34 cellular contexts compared by ENCODE assay signal in the genomic region with DNA sequence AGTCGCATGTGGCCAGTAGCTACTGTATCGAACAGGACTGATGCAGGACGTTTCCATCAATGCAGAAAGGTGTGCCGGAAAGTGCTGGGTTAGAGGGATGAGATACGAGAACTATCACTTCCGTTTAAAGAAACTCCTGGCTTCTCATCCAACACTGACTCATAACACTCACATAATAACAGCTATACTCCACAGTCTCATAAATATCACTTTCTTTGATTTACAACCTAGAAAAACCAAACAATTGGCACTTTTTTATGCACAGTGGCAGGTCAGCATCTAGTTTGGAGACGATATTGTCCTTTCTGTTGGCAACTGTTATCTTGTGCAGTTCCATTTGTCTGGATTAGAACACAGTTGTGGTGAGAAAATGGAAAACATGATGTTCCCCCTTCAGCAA. TPM values are rescaled to one million over a fixed set of nuclear protein-coding genes. Genes with fewer than 3 reads are reported as not detected.
"Had no signal": no experiment of that assay in that cellular context is flagged by ENCODE, and none has a peak within 500 bp of the region (broad histone marks: within the 10 kb centered on the region; RNA-seq: fewer than 3 reads in every experiment).

No MANE protein-coding gene starts in this region.

- H3K27me3 ChIP-seq: adrenal gland, body of pancreas, cardiac muscle cell, colonic mucosa, esophagus squamous epithelium, gastroesophageal sphincter, heart right ventricle had no signal

- H3K4me1 ChIP-seq: adrenal gland, body of pancreas, colonic mucosa, esophagus squamous epithelium, gastroesophageal sphincter, heart right ventricle had no signal

- H3K9me3 ChIP-seq: adrenal gland, body of pancreas, colonic mucosa, esophagus squamous epithelium, gastroesophageal sphincter, heart right ventricle had no signal

- DNase-seq: activated CD4-positive, alpha-beta memory T cell treated with anti-CD3 and anti-CD28 coated beads for 36 hours; activated CD4-positive, alpha-beta T cell treated with anti-CD3 and anti-CD28 coated beads for 36 hours; activated CD4-positive, alpha-beta T cell treated with anti-CD3 and anti-CD28 coated beads, Interleukin-2, amount 10 ng/mL, durations not matched to agents 24 days and 14 days; activated CD4-positive, CD25-positive, alpha-beta regulatory T cell; activated CD4-positive, CD25-positive, alpha-beta regulatory T cell treated with anti-CD3 and anti-CD28 coated beads, Interleukin-2, amount 50 U/mL, for 72 hours; activated CD8-positive, alpha-beta memory T cell treated with anti-CD3 and anti-CD28 coated beads, Interleukin-2, amount 10 ng/mL, durations not matched to agents 7 days and 5 days; activated CD8-positive, alpha-beta memory T cell treated with anti-CD3 and anti-CD28 coated beads, Interleukin-2, amount 50 U/mL, for 4 hours; activated CD8-positive, alpha-beta T cell treated with anti-CD3 and anti-CD28 coated beads, Interleukin-2, amount 10 ng/mL, durations not matched to agents 7 days and 5 days; activated effector memory CD4-positive, alpha-beta T cell treated with anti-CD3 and anti-CD28 coated beads, Interleukin-2, amount 50 U/mL, for 16 hours; activated naive CD4-positive, alpha-beta T cell treated with anti-CD3 and anti-CD28 coated beads for 36 hours; activated naive CD8-positive, alpha-beta T cell treated with anti-CD3 and anti-CD28 coated beads for 36 hours; activated naive CD8-positive, alpha-beta T cell treated with anti-CD3 and anti-CD28 coated beads, Interleukin-2, amount 50 U/mL, for 24 hours; activated T-cell treated with anti-CD3 and anti-CD28 coated beads, Interleukin-2, amount 50 U/mL, for 1 hour; activated T-cell treated with anti-CD3 and anti-CD28 coated beads, Interleukin-2, amount 50 U/mL, for 48 hours; adrenal gland; amygdala; aorta; body of pancreas; central memory CD4-positive, alpha-beta T cell; cerebellar nuclear complex; colonic mucosa; effector CD8-positive, alpha-beta T cell; esophagus squamous epithelium; foreskin melanocyte; heart right ventricle; T-helper 2 cell had no signal

- ATAC-seq: activated CD4-positive, alpha-beta T cell treated with anti-CD3 and anti-CD28 coated beads for 36 hours; activated CD8-positive, alpha-beta memory T cell treated with anti-CD3 and anti-CD28 coated beads, Interleukin-2, amount 10 ng/mL, durations not matched to agents 7 days and 5 days; activated CD8-positive, alpha-beta T cell treated with anti-CD3 and anti-CD28 coated beads, Interleukin-2, amount 10 ng/mL, durations not matched to agents 7 days and 5 days; activated naive CD8-positive, alpha-beta T cell treated with anti-CD3 and anti-CD28 coated beads, Interleukin-2, amount 50 U/mL, for 24 hours; body of pancreas; gastroesophageal sphincter; heart right ventricle had no signal

- H3K4me3 ChIP-seq: adrenal gland, body of pancreas, cardiac muscle cell, colonic mucosa, esophagus squamous epithelium, gastroesophageal sphincter, heart right ventricle had no signal

- H3K36me3 ChIP-seq: adrenal gland, cardiac muscle cell, colonic mucosa, esophagus squamous epithelium, gastroesophageal sphincter, heart right ventricle had no signal

- FAIRE-seq: endometrium, endothelial cell of umbilical vein had no signal

- H3K27ac ChIP-seq: adrenal gland, body of pancreas, cardiac muscle cell, colonic mucosa, epithelial cell of prostate, esophagus squamous epithelium, gastroesophageal sphincter, heart right ventricle had no signal

RNA-seq across cellular contexts. Expression of gene SLC25A21, which starts 43.4 kb away (rescaled TPM):
- total RNA-seq: activated CD4-positive, alpha-beta memory T cell treated with anti-CD3 and anti-CD28 coated beads for 36 hours; activated CD4-positive, alpha-beta T cell treated with anti-CD3 and anti-CD28 coated beads for 36 hours; activated CD4-positive, alpha-beta T cell treated with anti-CD3 and anti-CD28 coated beads, Interleukin-2, amount 10 ng/mL, durations not matched to agents 24 days and 14 days; activated CD8-positive, alpha-beta memory T cell treated with anti-CD3 and anti-CD28 coated beads for 36 hours; activated CD8-positive, alpha-beta memory T cell treated with anti-CD3 and anti-CD28 coated beads, Interleukin-2, amount 10 ng/mL, durations not matched to agents 7 days and 5 days; activated CD8-positive, alpha-beta T cell treated with anti-CD3 and anti-CD28 coated beads, Interleukin-2, amount 10 ng/mL, durations not matched to agents 7 days and 5 days; activated naive CD4-positive, alpha-beta T cell treated with anti-CD3 and anti-CD28 coated beads for 36 hours; activated naive CD8-positive, alpha-beta T cell treated with anti-CD3 and anti-CD28 coated beads for 36 hours; activated T-helper 1 cell treated with anti-CD3 and anti-CD28 coated beads, Interleukin-12 subunit alpha, Interleukin-12 subunit beta, Interleukin-2, Interleukin-4 antibody, amounts not matched to agents 30 ng/mL and 10 ng/mL and 1 ng/mL, durations not matched to agents 14 hours and 24 hours and 36 hours; activated T-helper 2 cell treated with anti-CD3 and anti-CD28 coated beads, Interferon-gamma antibody, Interleukin-2, Interleukin-4, amounts not matched to agents 10 μg/mL and 5 μg/mL and 100 μg/mL, durations not matched to agents 14 hours and 24 hours and 36 hours; body of pancreas had no signal
